Comparison of ENCODE assay signal across 15 cellular contexts in genomic region chr17:74786411-74787097, GRCh38. TPM values are rescaled to one million over a fixed set of nuclear protein-coding genes. Genes with fewer than 3 reads are reported as not detected.
A peak's percentile ranks its signal among the peaks of the same experiment; 100 is the strongest.
DNase-seq lines count a peak whose midpoint lies in the region; ATAC-seq lines count a peak whose summit lies in the region.
"Had no signal": no experiment of that assay in that cellular context is flagged by ENCODE, and none has a peak within 500 bp of the region (broad histone marks: within the 10 kb centered on the region; RNA-seq: fewer than 3 reads in every experiment).

No MANE protein-coding gene starts in this region.

- H3K27ac Mint-ChIP-seq in activated naive CD8-positive, alpha-beta T cell = peak overlapping the region; percentile 86
- no peak overlapping the region for H3K27ac Mint-ChIP-seq in activated naive CD8-positive, alpha-beta T cell treated with anti-CD3 and anti-CD28 coated beads, Interleukin-2, amount 50 U/mL, for 24 hours
- peak overlapping the region; percentile 12 for H3K27ac Mint-ChIP-seq in activated T-helper 2 cell treated with anti-CD3 and anti-CD28 coated beads, Interferon-gamma antibody, Interleukin-2, Interleukin-4, amounts not matched to agents 10 μg/mL and 5 μg/mL and 100 μg/mL, durations not matched to agents 14 hours and 24 hours and 36 hours
- peak overlapping the region in 1 of 2 donors; percentile 51 for H3K27ac Mint-ChIP-seq in stimulated activated naive CD8-positive, alpha-beta T cell treated with anti-CD3 and anti-CD28 coated beads, Interleukin-15, amount 100 ng/mL, for 72 hours

- no peaks in the 10 kb centered on the region for H3K9me3 ChIP-seq in HAP-1
- H3K9me3 ChIP-seq: BE2C, uterus had no signal

- in situ Hi-C loops in HAP-1 (cut with MboI; ENCODE audit: low sequenced_read_pairs) = loop anchor here (25.0 kb wide), 1 partner anchor 626 kb away; the partner anchor contains the start of gene GRB2

- peak overlapping the region; percentile 67 for H3K4me3 Mint-ChIP-seq in activated naive CD8-positive, alpha-beta T cell
- H3K4me3 Mint-ChIP-seq in activated naive CD8-positive, alpha-beta T cell treated with anti-CD3 and anti-CD28 coated beads, Interleukin-2, amount 50 U/mL, for 24 hours = no peak overlapping the region
- H3K4me3 Mint-ChIP-seq in activated T-helper 2 cell treated with anti-CD3 and anti-CD28 coated beads, Interferon-gamma antibody, Interleukin-2, Interleukin-4, amounts not matched to agents 10 μg/mL and 5 μg/mL and 100 μg/mL, durations not matched to agents 14 hours and 24 hours and 36 hours (ENCODE audit: low read depth) = no peak overlapping the region
- H3K4me3 Mint-ChIP-seq in stimulated activated naive CD8-positive, alpha-beta T cell treated with anti-CD3 and anti-CD28 coated beads, Interleukin-15, amount 100 ng/mL, for 72 hours = peak overlapping the region; percentile 24 to 28

- intact Hi-C loops in activated T-helper 2 cell treated with anti-CD3 and anti-CD28 coated beads, Interferon-gamma antibody, Interleukin-2, Interleukin-4, amounts not matched to agents 10 μg/mL and 5 μg/mL and 100 μg/mL, durations not matched to agents 14 hours and 24 hours and 36 hours (cut with micrococcal nuclease) = loop anchor here (10.0 kb wide), 1 partner anchor 198 kb away; the partner anchor contains the start of gene CDR2L

- no peaks in the 10 kb centered on the region for H3K9me3 Mint-ChIP-seq in activated naive CD8-positive, alpha-beta T cell (ENCODE audit: low read depth)
- no peaks in the 10 kb centered on the region for H3K9me3 Mint-ChIP-seq in activated naive CD8-positive, alpha-beta T cell treated with anti-CD3 and anti-CD28 coated beads, Interleukin-2, amount 50 U/mL, for 24 hours
- H3K9me3 Mint-ChIP-seq in activated T-helper 2 cell treated with anti-CD3 and anti-CD28 coated beads, Interferon-gamma antibody, Interleukin-2, Interleukin-4, amounts not matched to agents 10 μg/mL and 5 μg/mL and 100 μg/mL, durations not matched to agents 14 hours and 24 hours and 36 hours = no peaks in the 10 kb centered on the region
- no peaks in the 10 kb centered on the region for H3K9me3 Mint-ChIP-seq in stimulated activated naive CD8-positive, alpha-beta T cell treated with anti-CD3 and anti-CD28 coated beads, Interleukin-15, amount 100 ng/mL, for 72 hours

- H3K36me3 Mint-ChIP-seq in activated naive CD8-positive, alpha-beta T cell = peaks cover 2% of the 10 kb centered on the region
- peaks cover 15% of the 10 kb centered on the region for H3K36me3 Mint-ChIP-seq in activated naive CD8-positive, alpha-beta T cell treated with anti-CD3 and anti-CD28 coated beads, Interleukin-2, amount 50 U/mL, for 24 hours (ENCODE audit: low read depth)
- H3K36me3 Mint-ChIP-seq in activated T-helper 2 cell treated with anti-CD3 and anti-CD28 coated beads, Interferon-gamma antibody, Interleukin-2, Interleukin-4, amounts not matched to agents 10 μg/mL and 5 μg/mL and 100 μg/mL, durations not matched to agents 14 hours and 24 hours and 36 hours (ENCODE audit: low read depth) = peaks cover 48% of the 10 kb centered on the region

- no peaks in the 10 kb centered on the region for H3K27me3 ChIP-seq in HAP-1 (ENCODE audit: low read depth)
- H3K27me3 ChIP-seq: BE2C, uterus had no signal

- ATAC-seq in activated naive CD8-positive, alpha-beta T cell treated with anti-CD3 and anti-CD28 coated beads, Interleukin-2, amount 50 U/mL, for 24 hours = no peak
- ATAC-seq in stimulated activated naive CD8-positive, alpha-beta T cell treated with anti-CD3 and anti-CD28 coated beads, Interleukin-15, amount 100 ng/mL, for 72 hours = no peak

- H3K4me1 Mint-ChIP-seq in activated naive CD8-positive, alpha-beta T cell (ENCODE audit: low read depth) = peaks cover 59% of the 10 kb centered on the region
- H3K4me1 Mint-ChIP-seq in activated naive CD8-positive, alpha-beta T cell treated with anti-CD3 and anti-CD28 coated beads, Interleukin-2, amount 50 U/mL, for 24 hours = peaks cover 46% of the 10 kb centered on the region
- H3K4me1 Mint-ChIP-seq in activated T-helper 2 cell treated with anti-CD3 and anti-CD28 coated beads, Interferon-gamma antibody, Interleukin-2, Interleukin-4, amounts not matched to agents 10 μg/mL and 5 μg/mL and 100 μg/mL, durations not matched to agents 14 hours and 24 hours and 36 hours (ENCODE audit: low read depth) = peaks cover 39% of the 10 kb centered on the region
- H3K4me1 Mint-ChIP-seq in stimulated activated naive CD8-positive, alpha-beta T cell treated with anti-CD3 and anti-CD28 coated beads, Interleukin-15, amount 100 ng/mL, for 72 hours = peaks cover 62% of the 10 kb centered on the region

- H3K4me1 ChIP-seq in HAP-1 = no peaks in the 10 kb centered on the region
- H3K4me1 ChIP-seq: BE2C, uterus had no signal

- DNase-seq in activated naive CD8-positive, alpha-beta T cell treated with anti-CD3 and anti-CD28 coated beads, Interleukin-2, amount 50 U/mL, for 24 hours = no peak
- peak; percentile 73 for DNase-seq in MV-4-11 (lab: John Stamatoyannopoulos, UW)
- no peak for DNase-seq in activated T-helper 2 cell treated with anti-CD3 and anti-CD28 coated beads, Interferon-gamma antibody, Interleukin-2, Interleukin-4, amounts not matched to agents 10 μg/mL and 5 μg/mL and 100 μg/mL, durations not matched to agents 14 hours and 24 hours and 36 hours (ENCODE audit: low spot score)
- DNase-seq in stimulated activated naive CD8-positive, alpha-beta T cell treated with anti-CD3 and anti-CD28 coated beads, Interleukin-15, amount 100 ng/mL, for 72 hours = no peak
- no peak for DNase-seq in stimulated activated CD4-positive, alpha-beta T cell treated with anti-CD3 and anti-CD28 coated beads, Interleukin-2, amount 100 ng/mL, for 48 hours
- no peak for DNase-seq in HAP-1 (ENCODE audit: low spot score in 2 of 2)
- no peak for DNase-seq in HK-2 (ENCODE audit: unreplicated experiment)
- DNase-seq: BE2C, dermis blood vessel endothelial cell, DMS79, NCI-H1048, NCI-H2107, uterus had no signal

- peaks cover 3% of the 10 kb centered on the region; the same call in 1 of the 2 replicates for H3K36me3 ChIP-seq in HAP-1 (replicated peaks)
- H3K36me3 ChIP-seq: uterus had no signal

- H3K4me3 ChIP-seq in HAP-1 = no peak overlapping the region
- H3K4me3 ChIP-seq: uterus had no signal

- H3K27me3 Mint-ChIP-seq in activated naive CD8-positive, alpha-beta T cell = no peaks in the 10 kb centered on the region
- H3K27me3 Mint-ChIP-seq in activated naive CD8-positive, alpha-beta T cell treated with anti-CD3 and anti-CD28 coated beads, Interleukin-2, amount 50 U/mL, for 24 hours = no peaks in the 10 kb centered on the region
- no peaks in the 10 kb centered on the region for H3K27me3 Mint-ChIP-seq in activated T-helper 2 cell treated with anti-CD3 and anti-CD28 coated beads, Interferon-gamma antibody, Interleukin-2, Interleukin-4, amounts not matched to agents 10 μg/mL and 5 μg/mL and 100 μg/mL, durations not matched to agents 14 hours and 24 hours and 36 hours (ENCODE audit: low read depth)
- H3K27me3 Mint-ChIP-seq in stimulated activated naive CD8-positive, alpha-beta T cell treated with anti-CD3 and anti-CD28 coated beads, Interleukin-15, amount 100 ng/mL, for 72 hours = no peaks in the 10 kb centered on the region

RNA-seq across cellular contexts. Expression of gene NAT9, which starts 10.4 kb away (rescaled TPM):
- 55.3 TPM in 2 replicates for total RNA-seq in activated T-helper 2 cell treated with anti-CD3 and anti-CD28 coated beads, Interferon-gamma antibody, Interleukin-2, Interleukin-4, amounts not matched to agents 10 μg/mL and 5 μg/mL and 100 μg/mL, durations not matched to agents 14 hours and 24 hours and 36 hours

RNA-seq across cellular contexts. Expression of gene NHERF1, which starts 38.1 kb away (rescaled TPM):
- total RNA-seq in activated T-helper 2 cell treated with anti-CD3 and anti-CD28 coated beads, Interferon-gamma antibody, Interleukin-2, Interleukin-4, amounts not matched to agents 10 μg/mL and 5 μg/mL and 100 μg/mL, durations not matched to agents 14 hours and 24 hours and 36 hours = 129 and 133 TPM in 2 replicates

RNA-seq across cellular contexts. Expression of gene RAB37, which starts 49.5 kb away (rescaled TPM):
- 9.7 and 12.1 TPM in 2 replicates for total RNA-seq in activated T-helper 2 cell treated with anti-CD3 and anti-CD28 coated beads, Interferon-gamma antibody, Interleukin-2, Interleukin-4, amounts not matched to agents 10 μg/mL and 5 μg/mL and 100 μg/mL, durations not matched to agents 14 hours and 24 hours and 36 hours
- total RNA-seq: osteocyte had no signal

Comparison
In these comparisons a context has a peak if more than half of its experiments do, and no peak if none do; other contexts are left out.
1. H3K4me3 Mint-ChIP-seq: peak in activated naive CD8-positive, alpha-beta T cell (single experiment) and stimulated activated naive CD8-positive, alpha-beta T cell treated with anti-CD3 and anti-CD28 coated beads, Interleukin-15, amount 100 ng/mL, for 72 hours (2 of 2); none in activated naive CD8-positive, alpha-beta T cell treated with anti-CD3 and anti-CD28 coated beads, Interleukin-2, amount 50 U/mL, for 24 hours (single experiment) and activated T-helper 2 cell treated with anti-CD3 and anti-CD28 coated beads, Interferon-gamma antibody, Interleukin-2, Interleukin-4, amounts not matched to agents 10 μg/mL and 5 μg/mL and 100 μg/mL, durations not matched to agents 14 hours and 24 hours and 36 hours (single experiment).